ENCODE assay signal across 8 cellular contexts in genomic region chr15:63505842-63506222, GRCh38. TPM values are rescaled to one million over a fixed set of nuclear protein-coding genes. Genes with fewer than 3 reads are reported as not detected.
DNase-seq lines count a peak whose midpoint lies in the region; ATAC-seq and TF ChIP-seq lines count a peak whose summit lies in the region.

No MANE protein-coding gene starts in this region.

- H3K4me3 Mint-ChIP-seq in CD4-positive, alpha-beta T cell = peak overlapping the region; percentile 96
- H3K4me3 Mint-ChIP-seq in effector memory CD8-positive, alpha-beta T cell = peak overlapping the region; percentile 92 to 94

- peaks cover 25% of the 10 kb centered on the region for H3K36me3 Mint-ChIP-seq in CD4-positive, alpha-beta T cell (ENCODE audit: low read depth)
- peaks cover 21% of the 10 kb centered on the region for H3K36me3 Mint-ChIP-seq in effector memory CD8-positive, alpha-beta T cell (ENCODE audit: insufficient read depth)

- intact Hi-C loops in CD4-positive, alpha-beta T cell (cut with DNase I, micrococcal nuclease) = loop anchor here (1.0 to 10.0 kb wide), 9 partner anchors 9 to 589 kb away; partner anchors contain the start of genes CIAO2A (in 1 of the 2), FBXL22 (in 1 of the 2) and SNX1 (in 1 of the 2)

- H3K4me2 ChIP-seq in OCI-LY1 (ENCODE audit: low read length) = peak overlapping the region; percentile 95

- no peak for DNase-seq in CD4-positive, alpha-beta T cell
- DNase-seq in effector memory CD8-positive, alpha-beta T cell = no peak
- no peak for DNase-seq in GDM1 (lab: John Stamatoyannopoulos, UW)
- no peak for DNase-seq in SHP77 treated with DMSO at 0.1 percent for 48 hours (lab: John Stamatoyannopoulos, UW)
- DNase-seq in CD1c-positive myeloid dendritic cell (ENCODE audit: extremely low spot score) = no peak

- peak overlapping the region; percentile 89 for H3K4me3 ChIP-seq in OCI-LY1 (ENCODE audit: low read depth, low read length, poor library complexity, severe bottlenecking)
- peak overlapping the region; percentile 99 for H3K4me3 ChIP-seq in neuron (ENCODE audit: low read length)

- H2AFZ ChIP-seq in OCI-LY1 (ENCODE audit: low read length) (no peak overlapping the region), neuron (ENCODE audit: low read depth, low read length) (peak overlapping the region; percentile 94)

- H4K20me1 ChIP-seq in OCI-LY1 (ENCODE audit: insufficient read depth, low read length) = no peaks in the 10 kb centered on the region

- H3K9ac ChIP-seq in OCI-LY1 (ENCODE audit: low read length) = peak overlapping the region; percentile 90

- no peak for ATAC-seq in CD4-positive, alpha-beta T cell (ENCODE audit: poor library complexity)
- ATAC-seq in effector memory CD8-positive, alpha-beta T cell (replicated peaks) = no peak
- ATAC-seq in GM18873 (IDR thresholded peaks at IDR 0.05; ENCODE audit: low FRiP score, unreplicated experiment) = no peak

- TF ChIP-seq CTCF in CD4-positive, alpha-beta T cell (IDR thresholded peaks at IDR 0.05) = no peak
- no peak; the same call in 1 of the 2 replicates for TF ChIP-seq CTCF in OCI-LY1 (IDR thresholded peaks at IDR 0.05; ENCODE audit: low read length)

- H3K27ac Mint-ChIP-seq in CD4-positive, alpha-beta T cell = peak overlapping the region; percentile 92
- H3K27ac Mint-ChIP-seq in effector memory CD8-positive, alpha-beta T cell = peak overlapping the region; percentile 94 to 95

- H3K9me3 ChIP-seq in CD4-positive, alpha-beta T cell (ENCODE audit: control insufficient read depth, low read length) = no peaks in the 10 kb centered on the region
- H3K9me3 ChIP-seq in OCI-LY1 (ENCODE audit: low read length) (no peaks in the 10 kb centered on the region), neuron (ENCODE audit: low read length) (no peaks in the 10 kb centered on the region)

- H3K9me2 ChIP-seq in OCI-LY1 (ENCODE audit: low read depth, low read length) = no peaks in the 10 kb centered on the region

- H3K27me3 Mint-ChIP-seq in CD4-positive, alpha-beta T cell = no peaks in the 10 kb centered on the region
- H3K27me3 Mint-ChIP-seq in effector memory CD8-positive, alpha-beta T cell = no peaks in the 10 kb centered on the region

- H3K4me1 ChIP-seq in OCI-LY1 (ENCODE audit: insufficient read depth, low read length, severe bottlenecking) (peaks cover 84% of the 10 kb centered on the region), neuron (ENCODE audit: insufficient read depth, low read length) (peaks cover 46% of the 10 kb centered on the region)

- POLR2A ChIA-PET in CD4-positive, alpha-beta T cell (lab: Charles Lee) = interaction anchor here (0.6 to 8.7 kb wide), 21 partner anchors 8 to 1792 kb away, joined by 3 to 367 read pairs (median 16); partner anchors contain the start of gene CIAO2A

- no peaks in the 10 kb centered on the region for H3K9me3 Mint-ChIP-seq in CD4-positive, alpha-beta T cell
- H3K9me3 Mint-ChIP-seq in effector memory CD8-positive, alpha-beta T cell = no peaks in the 10 kb centered on the region

- H3K36me3 ChIP-seq in OCI-LY1 (ENCODE audit: insufficient read depth, low read length) = no peaks in the 10 kb centered on the region
- no peaks in the 10 kb centered on the region for H3K36me3 ChIP-seq in neuron (ENCODE audit: insufficient read depth, low read length)

- CTCF ChIA-PET in CD4-positive, alpha-beta T cell (lab: Charles Lee) = interaction anchor here (0.8 to 9.0 kb wide), 13 partner anchors 9 to 94 kb away, joined by 3 to 65 read pairs (median 6); no protein-coding TSS in a partner anchor

- peaks cover 77% of the 10 kb centered on the region for H3K4me1 Mint-ChIP-seq in CD4-positive, alpha-beta T cell (ENCODE audit: low read depth)
- peaks cover 72 to 79% of the 10 kb centered on the region in 2 donors for H3K4me1 Mint-ChIP-seq in effector memory CD8-positive, alpha-beta T cell (ENCODE audit: low read depth in 2 of 2)

- H3F3A ChIP-seq in OCI-LY1 (ENCODE audit: insufficient read depth, low read length) = no peaks in the 10 kb centered on the region

- H3K27me3 ChIP-seq in CD4-positive, alpha-beta T cell (ENCODE audit: control insufficient read depth, insufficient read depth, low read length) = no peaks in the 10 kb centered on the region
- H3K27me3 ChIP-seq in OCI-LY1 (ENCODE audit: insufficient read depth, low read length) (no peaks in the 10 kb centered on the region), neuron (ENCODE audit: insufficient read depth, low read length) (no peaks in the 10 kb centered on the region)

- peak overlapping the region; percentile 99 for H3K27ac ChIP-seq in CD4-positive, alpha-beta T cell (ENCODE audit: low read depth, low read length)
- peak overlapping the region; percentile 83 for H3K27ac ChIP-seq in OCI-LY1 (ENCODE audit: low read depth, low read length, poor library complexity, severe bottlenecking)

- peaks cover 57% of the 10 kb centered on the region for H3K79me2 ChIP-seq in OCI-LY1 (ENCODE audit: insufficient read depth, low read length)

RNA-seq across cellular contexts. Expression of gene USP3, which starts 1.4 kb away (rescaled TPM):
- total RNA-seq in CD4-positive, alpha-beta T cell = 100 to 1,000 TPM; 280 to 282 TPM
